ENCODE assay signal across 9 cellular contexts in genomic region chr2:217695033-217695520, GRCh38.
DNase-seq lines count a peak whose midpoint lies in the region; TF ChIP-seq lines count a peak whose summit lies in the region.
"Had no signal": no experiment of that assay in that cellular context is flagged by ENCODE, and none has a peak within 500 bp of the region (broad histone marks: within the 10 kb centered on the region; RNA-seq: fewer than 3 reads in every experiment).

No MANE protein-coding gene starts in this region.

- H3K4me1 Mint-ChIP-seq in osteocyte (ENCODE audit: unreplicated experiment), result peaks cover 53% of the 10 kb centered on the region
- H3K4me1 Mint-ChIP-seq in activated naive CD4-positive, alpha-beta T cell treated with anti-CD3 and anti-CD28 coated beads, Interleukin-2, amount 10 ng/mL, durations not matched to agents 7 days and 5 days, result no peaks in the 10 kb centered on the region

- peaks cover 14% of the 10 kb centered on the region for H3K36me3 Mint-ChIP-seq in osteocyte (ENCODE audit: unreplicated experiment)
- H3K36me3 Mint-ChIP-seq in activated naive CD4-positive, alpha-beta T cell treated with anti-CD3 and anti-CD28 coated beads, Interleukin-2, amount 10 ng/mL, durations not matched to agents 7 days and 5 days, result no peaks in the 10 kb centered on the region

- H3K4me3 Mint-ChIP-seq in osteocyte (ENCODE audit: unreplicated experiment), result no peak overlapping the region
- H3K4me3 Mint-ChIP-seq in activated naive CD4-positive, alpha-beta T cell treated with anti-CD3 and anti-CD28 coated beads, Interleukin-2, amount 10 ng/mL, durations not matched to agents 7 days and 5 days, result no peak overlapping the region

- no peak overlapping the region for H3K4me3 ChIP-seq in esophagus (ENCODE audit: low read depth in 1 of 2, low read length in 2 of 2)

- H3K27ac Mint-ChIP-seq in osteocyte (ENCODE audit: unreplicated experiment), result peak overlapping the region; percentile 98
- no peak overlapping the region for H3K27ac Mint-ChIP-seq in activated naive CD4-positive, alpha-beta T cell treated with anti-CD3 and anti-CD28 coated beads, Interleukin-2, amount 10 ng/mL, durations not matched to agents 7 days and 5 days

- peak; percentile 82 for DNase-seq in AG09319 (ENCODE audit: extremely low read depth, low read depth)
- peak; percentile 46 for DNase-seq in OCI-M1 (lab: John Stamatoyannopoulos, UW)
- peak; percentile 88 for DNase-seq in osteocyte (ENCODE audit: extremely low spot score, unreplicated experiment)
- no peak for DNase-seq in NCI-H2107 treated with DMSO at 0.1 percent for 48 hours (lab: John Stamatoyannopoulos, UW; ENCODE audit: unreplicated experiment)
- no peak for DNase-seq in DMS114 treated with DMSO at 0.1 percent for 48 hours (lab: John Stamatoyannopoulos, UW; ENCODE audit: unreplicated experiment)
- no peak for DNase-seq in activated naive CD4-positive, alpha-beta T cell treated with anti-CD3 and anti-CD28 coated beads, Interleukin-2, amount 10 ng/mL, durations not matched to agents 7 days and 5 days
- DNase-seq in NCI-H1694 treated with DMSO at 0.1 percent for 48 hours (lab: John Stamatoyannopoulos, UW), result no peak
- DNase-seq: Karpas-422 had no signal

- CTCF ChIA-PET in activated naive CD4-positive, alpha-beta T cell treated with anti-CD3 and anti-CD28 coated beads, Interleukin-2, amount 10 ng/mL, durations not matched to agents 7 days and 5 days (lab: Charles Lee), result interaction anchor here (2.1 kb wide), 1 partner anchor 18 kb away, joined by 5 read pairs; no protein-coding TSS in a partner anchor

- H3K4me1 ChIP-seq in esophagus (ENCODE audit: control insufficient read depth in 2 of 2, insufficient read depth in 2 of 2, low read length in 1 of 2), result peaks cover 2 to 8% of the 10 kb centered on the region in 2 donors

- H3K27me3 Mint-ChIP-seq in osteocyte (ENCODE audit: unreplicated experiment), result no peaks in the 10 kb centered on the region
- H3K27me3 Mint-ChIP-seq in activated naive CD4-positive, alpha-beta T cell treated with anti-CD3 and anti-CD28 coated beads, Interleukin-2, amount 10 ng/mL, durations not matched to agents 7 days and 5 days, result no peaks in the 10 kb centered on the region

- TF ChIP-seq CTCF in AG09319 (IDR thresholded peaks at IDR 0.05; ENCODE audit: low read depth, low read length), result no peak
- TF ChIP-seq CTCF in osteocyte (IDR thresholded peaks at IDR 0.05), result no peak

- 42 to 61% methylated on average over 3 of the region's 3 CpGs for WGBS in esophagus, 2 donors

- H3K27ac ChIP-seq in esophagus (ENCODE audit: low read depth in 2 of 2, low read length in 1 of 2), result peak overlapping the region; percentile 46 to 70

- H3K9me3 Mint-ChIP-seq in osteocyte (ENCODE audit: unreplicated experiment), result peaks cover 21% of the 10 kb centered on the region
- H3K9me3 Mint-ChIP-seq in activated naive CD4-positive, alpha-beta T cell treated with anti-CD3 and anti-CD28 coated beads, Interleukin-2, amount 10 ng/mL, durations not matched to agents 7 days and 5 days, result no peaks in the 10 kb centered on the region

- H3K36me3 ChIP-seq in esophagus (ENCODE audit: control insufficient read depth in 2 of 2, insufficient read depth in 2 of 2, low read length in 1 of 2), result no peaks in the 10 kb centered on the region

- no peaks in the 10 kb centered on the region for H3K9me3 ChIP-seq in esophagus (ENCODE audit: control insufficient read depth in 2 of 2, insufficient read depth in 1 of 2, low read depth in 1 of 2, low read length in 1 of 2)

- H3K27me3 ChIP-seq in esophagus (ENCODE audit: control insufficient read depth in 1 of 2, insufficient read depth in 2 of 2, low read length in 2 of 2), result no peaks in the 10 kb centered on the region

Comparison
In these comparisons a context has a peak if more than half of its experiments do, and no peak if none do; other contexts are left out.
1. DNase-seq: peak in AG09319 (single experiment), OCI-M1 (single experiment) and osteocyte (single experiment); none in NCI-H2107 treated with DMSO at 0.1 percent for 48 hours (single experiment), DMS114 treated with DMSO at 0.1 percent for 48 hours (single experiment), activated naive CD4-positive, alpha-beta T cell treated with anti-CD3 and anti-CD28 coated beads, Interleukin-2, amount 10 ng/mL, durations not matched to agents 7 days and 5 days (single experiment) and NCI-H1694 treated with DMSO at 0.1 percent for 48 hours (single experiment).